Comparison of ENCODE assay signal across 18 cellular contexts in the genomic region with DNA sequence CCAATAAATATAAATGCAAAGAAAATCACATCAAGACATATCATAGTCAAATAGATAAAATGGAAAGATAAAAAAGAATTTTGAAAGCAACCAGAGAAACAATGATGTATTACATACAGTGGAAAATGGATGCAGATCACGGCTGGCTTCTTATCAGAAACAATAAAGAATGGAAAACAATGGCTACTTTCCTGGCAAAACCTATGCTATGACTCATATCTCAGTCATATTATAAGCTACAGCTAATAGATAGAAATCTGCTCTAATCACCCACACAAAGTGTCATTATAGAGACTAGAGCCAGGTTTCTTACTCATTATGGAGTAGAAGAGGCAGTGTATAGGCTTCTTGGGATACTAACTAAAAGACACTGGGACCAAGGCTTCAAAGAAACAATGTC.
DNase-seq lines count a peak whose midpoint lies in the region; ATAC-seq, FAIRE-seq and TF ChIP-seq lines count a peak whose summit lies in the region.
"Had no signal": no experiment of that assay in that cellular context is flagged by ENCODE, and none has a peak within 500 bp of the region (broad histone marks: within the 10 kb centered on the region; RNA-seq: fewer than 3 reads in every experiment).

No MANE protein-coding gene starts in this region.

- no peak for ATAC-seq in GM21360 (IDR thresholded peaks at IDR 0.05; ENCODE audit: unreplicated experiment)
- no peak for ATAC-seq in HG02623 (IDR thresholded peaks at IDR 0.05; ENCODE audit: unreplicated experiment)
- no peak for ATAC-seq in GM18868 (IDR thresholded peaks at IDR 0.05; ENCODE audit: unreplicated experiment)

- H3K36me3 ChIP-seq in bronchial epithelial cell (ENCODE audit: control insufficient read depth, insufficient read depth, low read length) (no peaks in the 10 kb centered on the region), kidney epithelial cell (ENCODE audit: control insufficient read depth, insufficient read depth, low read length) (no peaks in the 10 kb centered on the region)
- H3K36me3 ChIP-seq: SJSA1, spleen had no signal

- no peak for TF ChIP-seq POLR2A in GM12892 (IDR thresholded peaks at IDR 0.05; ENCODE audit: low read depth, low read length)

- H3K27me3 ChIP-seq in bronchial epithelial cell (ENCODE audit: control insufficient read depth, insufficient read depth, low read length) (no peaks in the 10 kb centered on the region), kidney epithelial cell (ENCODE audit: control insufficient read depth, insufficient read depth, low read length) (no peaks in the 10 kb centered on the region)
- H3K27me3 ChIP-seq: SJSA1, spleen had no signal

- DNase-seq in Daoy (ENCODE audit: low read depth) (peak; percentile 56), NCI-H226 (peak; percentile 65), bronchial epithelial cell (ENCODE audit: low read depth) (peak; percentile 94), kidney epithelial cell (ENCODE audit: low read depth) (peak; percentile 9), GM12892 (ENCODE audit: insufficient read length) (no peak)
- DNase-seq: activated CD8-positive, alpha-beta memory T cell treated with anti-CD3 and anti-CD28 coated beads for 24 hours; activated effector memory CD4-positive, alpha-beta T cell treated with anti-CD3 and anti-CD28 coated beads, Interleukin-2, amount 50 U/mL, for 16 hours; AML-193; aorta; DMS 273 treated with DMSO at 0.1 percent for 48 hours; KBM-7; NCI-H2227 treated with DMSO at 0.1 percent for 48 hours; spleen had no signal

- FAIRE-seq in bronchial epithelial cell (lab: Jason Lieb, UNC) (no peak), GM12892 (lab: Jason Lieb, UNC) (no peak)
- FAIRE-seq: TTC549 had no signal

- no peak overlapping the region for H3K4me3 ChIP-seq in bronchial epithelial cell (ENCODE audit: low read depth, low read length)
- H3K4me3 ChIP-seq in kidney epithelial cell (ENCODE audit: low read depth, low read length), result no peak overlapping the region
- H3K4me3 ChIP-seq: SJSA1, spleen had no signal

- TF ChIP-seq CTCF in bronchial epithelial cell (IDR thresholded peaks at IDR 0.05; ENCODE audit: insufficient read depth, low read length, severe bottlenecking) (no peak), kidney epithelial cell (IDR thresholded peaks at IDR 0.05; ENCODE audit: insufficient read depth, low read length, poor library complexity, severe bottlenecking) (no peak)
